In genomic region chr4:152500798-152501434, GRCh38 we compare ENCODE assay signal across 9 cellular contexts. TPM values are rescaled to one million over a fixed set of nuclear protein-coding genes. Genes with fewer than 3 reads are reported as not detected.
A peak's percentile ranks its signal among the peaks of the same experiment; 100 is the strongest.
DNase-seq lines count a peak whose midpoint lies in the region; ATAC-seq and TF ChIP-seq lines count a peak whose summit lies in the region.
"Had no signal": no experiment of that assay in that cellular context is flagged by ENCODE, and none has a peak within 500 bp of the region (broad histone marks: within the 10 kb centered on the region; RNA-seq: fewer than 3 reads in every experiment).

No MANE protein-coding gene starts in this region.

- WGBS in esophagus squamous epithelium, 2 donors, result 0 to 7% methylated on average over 1 of the region's 1 CpG

- intact Hi-C loops in esophagus squamous epithelium (cut with DNase I), result loop anchor here (5.0 kb wide), 1 partner anchor 141 kb away; no protein-coding TSS in a partner anchor

- ATAC-seq in GM18873 (IDR thresholded peaks at IDR 0.05; ENCODE audit: low FRiP score, unreplicated experiment), result peak; percentile 45
- ATAC-seq in HG03196 (IDR thresholded peaks at IDR 0.05; ENCODE audit: unreplicated experiment), result peak; percentile 46

- peaks cover 5% of the 10 kb centered on the region for H3K4me1 ChIP-seq in CD8-positive, alpha-beta memory T cell (ENCODE audit: insufficient read depth, low read length)
- H3K4me1 ChIP-seq in esophagus squamous epithelium, result peaks cover 0 to 4% (median 0%) of the 10 kb centered on the region in 3 donors

- H3K27me3 Mint-ChIP-seq in CD8-positive, alpha-beta memory T cell, result no peaks in the 10 kb centered on the region
- H3K27me3 Mint-ChIP-seq in nephron progenitor cell (ENCODE audit: low read depth, poor library complexity), result peaks cover 3% of the 10 kb centered on the region
- H3K27me3 Mint-ChIP-seq: activated naive CD8-positive, alpha-beta T cell had no signal

- no peak overlapping the region for H3K4me3 Mint-ChIP-seq in CD8-positive, alpha-beta memory T cell
- no peak overlapping the region for H3K4me3 Mint-ChIP-seq in nephron progenitor cell
- H3K4me3 Mint-ChIP-seq: activated naive CD8-positive, alpha-beta T cell had no signal

- no peaks in the 10 kb centered on the region for H3K9me3 ChIP-seq in CD8-positive, alpha-beta memory T cell (ENCODE audit: low read length)
- H3K9me3 ChIP-seq in esophagus squamous epithelium, result no peaks in the 10 kb centered on the region

- POLR2A ChIA-PET in CD8-positive, alpha-beta memory T cell (lab: Charles Lee), result interaction anchor here (1.0 to 3.7 kb wide), 2 partner anchors 35 to 139 kb away, joined by 5 to 14 read pairs; partner anchors contain the start of gene FBXW7

- CTCF ChIA-PET in CD8-positive, alpha-beta memory T cell (lab: Charles Lee), result interaction anchor here (0.6 to 13.0 kb wide), 39 partner anchors 10 to 304 kb away, joined by 3 to 172 read pairs (median 4); partner anchors contain the start of genes FBXW7 and TMEM154

- H3K36me3 ChIP-seq in CD8-positive, alpha-beta memory T cell (ENCODE audit: insufficient read depth, low read length), result no peaks in the 10 kb centered on the region
- no peaks in the 10 kb centered on the region for H3K36me3 ChIP-seq in esophagus squamous epithelium

- no peaks in the 10 kb centered on the region for H3K9me3 Mint-ChIP-seq in CD8-positive, alpha-beta memory T cell
- no peaks in the 10 kb centered on the region for H3K9me3 Mint-ChIP-seq in nephron progenitor cell

- H3K4me1 Mint-ChIP-seq in CD8-positive, alpha-beta memory T cell, result peaks cover 27 to 63% (median 54%) of the 10 kb centered on the region in 3 donors
- H3K4me1 Mint-ChIP-seq in nephron progenitor cell, result peaks cover 15% of the 10 kb centered on the region

- no peak overlapping the region for H3K4me3 ChIP-seq in CD8-positive, alpha-beta memory T cell (ENCODE audit: low read length)
- H3K4me3 ChIP-seq in esophagus squamous epithelium, result no peak overlapping the region

- peak overlapping the region in 3 of 8 donors; percentile 8 to 54 (median 18) for H3K27ac Mint-ChIP-seq in CD8-positive, alpha-beta memory T cell
- no peak overlapping the region for H3K27ac Mint-ChIP-seq in nephron progenitor cell

- TF ChIP-seq CTCF in esophagus squamous epithelium (IDR thresholded peaks at IDR 0.05) (peak; percentile 57 to 84 (median 74)), nephron progenitor cell (IDR thresholded peaks at IDR 0.05) (peak; percentile 89)

- H3K27ac ChIP-seq in CD8-positive, alpha-beta memory T cell (ENCODE audit: low read depth, low read length), result no peak overlapping the region
- no peak overlapping the region for H3K27ac ChIP-seq in esophagus squamous epithelium

- peak; percentile 15 to 73 (median 63) for DNase-seq in CD8-positive, alpha-beta memory T cell
- DNase-seq in NCI-H460 (ENCODE audit: extremely low read depth, low read depth) (peak; percentile 75), esophagus squamous epithelium (lab: John Stamatoyannopoulos, UW) (peak; percentile 1), nephron progenitor cell (peak; percentile 50), NCI-H774 (lab: John Stamatoyannopoulos, UW) (no peak)
- DNase-seq in activated CD4-positive, alpha-beta T cell treated with anti-CD3 and anti-CD28 coated beads, Interleukin-2, amount 50 U/mL, for 4 hours, result peak; percentile 14 to 31

- H3K36me3 Mint-ChIP-seq in CD8-positive, alpha-beta memory T cell, result peaks cover 0 to 1% (median 0%) of the 10 kb centered on the region in 3 donors
- peaks cover 5% of the 10 kb centered on the region for H3K36me3 Mint-ChIP-seq in nephron progenitor cell (ENCODE audit: low read depth)
- H3K36me3 Mint-ChIP-seq: activated naive CD8-positive, alpha-beta T cell had no signal

- TF ChIP-seq POLR2A in esophagus squamous epithelium (IDR thresholded peaks at IDR 0.05), result no peak

- H3K27me3 ChIP-seq in CD8-positive, alpha-beta memory T cell (ENCODE audit: insufficient read depth, low read length, poor library complexity, severe bottlenecking), result no peaks in the 10 kb centered on the region
- H3K27me3 ChIP-seq in esophagus squamous epithelium, result no peaks in the 10 kb centered on the region

RNA-seq across cellular contexts. Expression of gene FBXW7, which starts 35.0 kb away (rescaled TPM):
- total RNA-seq in CD8-positive, alpha-beta memory T cell, result 10 to 100 TPM; 46.6 to 54.3 TPM
- 42.7 TPM for polyA plus RNA-seq in CD8-positive, alpha-beta memory T cell
- total RNA-seq in NCI-H460 (2014; rRNA removed; shearing (Covaris generic)), result 16.4 and 27.2 TPM in 2 replicates
- 12.2 and 18.4 TPM in 2 replicates for polyA plus RNA-seq in NCI-H460 (2014; cell fraction: nucleus; rRNA removed)
- 10 to 100 TPM; 32.3 to 92.7 (median 36.9) TPM for total RNA-seq in esophagus squamous epithelium
